In genomic region chr11:78727816-78728215, GRCh38 we compare ENCODE assay signal across 17 cellular contexts.
"Had no signal": no experiment of that assay in that cellular context is flagged by ENCODE, and none has a peak within 500 bp of the region (broad histone marks: within the 10 kb centered on the region; RNA-seq: fewer than 3 reads in every experiment).

No MANE protein-coding gene starts in this region.

- ATAC-seq: gastroesophageal sphincter; naive thymus-derived CD8-positive, alpha-beta T cell; stimulated activated effector memory CD8-positive, alpha-beta T cell treated with anti-CD3 and anti-CD28 coated beads, Interleukin-12 subunit alpha, Interleukin-12 subunit beta, amount 100 ng/mL, for 72 hours; WTC11 had no signal

- H3K4me1 ChIP-seq: gastroesophageal sphincter had no signal

- H3K36me3 ChIP-seq: gastroesophageal sphincter, neutrophil, thyroid gland had no signal

- DNase-seq: activated CD4-positive, alpha-beta memory T cell treated with anti-CD3 and anti-CD28 coated beads, Interleukin-2, amount 10 ng/mL, durations not matched to agents 7 days and 5 days; activated CD4-positive, alpha-beta T cell treated with anti-CD3 and anti-CD28 coated beads for 4 hours; activated effector memory CD4-positive, alpha-beta T cell treated with Interleukin-2 at 50 U/mL for 16 hours; activated T-cell treated with anti-CD3 and anti-CD28 coated beads, Interleukin-2, amount 50 U/mL, for 24 hours; endodermal cell; islet precursor cell; mammary epithelial cell; naive thymus-derived CD8-positive, alpha-beta T cell; posterior cingulate gyrus; retina; T1000; thyroid gland had no signal

- H3K4me3 ChIP-seq: cardiac muscle cell, gastroesophageal sphincter, thyroid gland had no signal

- H3K9me3 ChIP-seq: gastroesophageal sphincter, neutrophil, thyroid gland had no signal
